1 cellular context compared by ENCODE assay signal in genomic region chr1:19387045-19387467, GRCh38.
TF ChIP-seq lines count a peak whose summit lies in the region.

No MANE protein-coding gene starts in this region.

TF ChIP-seq in IMR-90, 13 proteins besides CTCF, POLR2A, EP300 and RAD21 (continued from another document):
- TF ChIP-seq USF2 (IDR thresholded peaks at IDR 0.05; ENCODE audit: low read depth, low read length): no peak
- TF ChIP-seq FOS (IDR thresholded peaks at IDR 0.05; ENCODE audit: low read depth, low read length): no peak
- no peak for TF ChIP-seq MAZ (IDR thresholded peaks at IDR 0.05; ENCODE audit: borderline replicate concordance, low read depth, low read length)
- no peak for TF ChIP-seq CEBPB (IDR thresholded peaks at IDR 0.05; ENCODE audit: low read depth, low read length)
- no peak for TF ChIP-seq RCOR1 (IDR thresholded peaks at IDR 0.05; ENCODE audit: insufficient replicate concordance, low read length)
- no peak for TF ChIP-seq MXI1 (IDR thresholded peaks at IDR 0.05; ENCODE audit: borderline replicate concordance, low read depth, low read length)
- TF ChIP-seq RFX5 (IDR thresholded peaks at IDR 0.05; ENCODE audit: low read depth, low read length): no peak
- no peak for TF ChIP-seq ELK1 (IDR thresholded peaks at IDR 0.05; ENCODE audit: borderline replicate concordance, low read depth, low read length)
- no peak for TF ChIP-seq BHLHE40 (IDR thresholded peaks at IDR 0.05; ENCODE audit: low read depth, low read length)
- TF ChIP-seq MAFK (IDR thresholded peaks at IDR 0.05; ENCODE audit: low read depth, low read length): no peak
